In genomic region chr20:60361761-60362410, GRCh38 we compare ENCODE assay signal across 29 cellular contexts.
"Had no signal": no experiment of that assay in that cellular context is flagged by ENCODE, and none has a peak within 500 bp of the region (broad histone marks: within the 10 kb centered on the region; RNA-seq: fewer than 3 reads in every experiment).

No MANE protein-coding gene starts in this region.

- H3K36me3 ChIP-seq: left lung, lower lobe of right lung, ovary, sigmoid colon, thoracic aorta, upper lobe of left lung, vagina had no signal

- H3K4me3 ChIP-seq: left lung, lower lobe of right lung, mucosa of descending colon, ovary, sigmoid colon, smooth muscle cell, thoracic aorta, upper lobe of left lung, vagina had no signal

- DNase-seq: activated B cell treated with CpG ODN at 0.5 μM for 24 hours; activated CD4-positive, alpha-beta T cell treated with anti-CD3 and anti-CD28 coated beads, Interleukin-2, amount 50 U/mL, for 1 hour; activated CD8-positive, alpha-beta memory T cell treated with anti-CD3 and anti-CD28 coated beads, Interleukin-2, amount 10 ng/mL, durations not matched to agents 7 days and 5 days; activated CD8-positive, alpha-beta T cell treated with anti-CD3 and anti-CD28 coated beads for 36 hours; activated naive CD4-positive, alpha-beta T cell; activated T-cell treated with anti-CD3 and anti-CD28 coated beads, Interleukin-2, amount 50 U/mL, for 48 hours; anterior cingulate cortex; caudate nucleus; cortex of kidney; effector memory CD8-positive, alpha-beta T cell; foreskin fibroblast; kidney glomerular epithelial cell; left lung; lower lobe of right lung; mesenchymal stem cell; mucosa of descending colon; ovary; sigmoid colon; stimulated activated CD4-positive, alpha-beta T cell treated with anti-CD3 and anti-CD28 coated beads, Interleukin-2, amount 100 ng/mL, for 48 hours; stimulated activated naive CD8-positive, alpha-beta T cell treated with anti-CD3 and anti-CD28 coated beads, Interleukin-15, Interleukin-2, amounts not matched to agents 100 U/mL and 50 U/mL, for 24 hours; T-cell; upper lobe of left lung had no signal

- H3K36me3 Mint-ChIP-seq: activated CD8-positive, alpha-beta memory T cell treated with anti-CD3 and anti-CD28 coated beads, Interleukin-2, amount 10 ng/mL, durations not matched to agents 7 days and 5 days; activated naive CD8-positive, alpha-beta T cell; natural killer cell treated with Interleukin-12 subunit alpha and Interleukin-12 subunit beta and Interleukin-15 and Interleukin-18, amount 100 ng/mL, for 72 hours; T-cell had no signal

- H3K4me1 ChIP-seq: left lung, lower lobe of right lung, sigmoid colon, upper lobe of left lung had no signal

- H3K4me3 Mint-ChIP-seq: activated B cell treated with CpG ODN at 0.5 μM for 24 hours; activated CD8-positive, alpha-beta memory T cell treated with anti-CD3 and anti-CD28 coated beads, Interleukin-2, amount 10 ng/mL, durations not matched to agents 7 days and 5 days; activated CD8-positive, alpha-beta T cell treated with anti-CD3 and anti-CD28 coated beads for 36 hours; activated naive CD8-positive, alpha-beta T cell; effector memory CD8-positive, alpha-beta T cell; natural killer cell treated with Interleukin-12 subunit alpha and Interleukin-12 subunit beta and Interleukin-15 and Interleukin-18, amount 100 ng/mL, for 72 hours; T-cell had no signal

- H3K4me2 ChIP-seq: smooth muscle cell had no signal

- H3K9me3 Mint-ChIP-seq: activated B cell treated with CpG ODN at 0.5 μM for 24 hours; activated CD8-positive, alpha-beta T cell treated with anti-CD3 and anti-CD28 coated beads for 36 hours; activated T-helper 2 cell treated with anti-CD3 and anti-CD28 coated beads, Interferon-gamma antibody, Interleukin-2, Interleukin-4, amounts not matched to agents 10 μg/mL and 5 μg/mL and 100 μg/mL, durations not matched to agents 14 hours and 24 hours and 36 hours; effector memory CD8-positive, alpha-beta T cell; natural killer cell treated with Interleukin-12 subunit alpha and Interleukin-12 subunit beta and Interleukin-15 and Interleukin-18, amount 100 ng/mL, for 72 hours; T-cell had no signal

- H3K27ac ChIP-seq: left lung, lower lobe of right lung, ovary, sigmoid colon, thoracic aorta, upper lobe of left lung, vagina had no signal

- H3K27me3 ChIP-seq: left lung, ovary, sigmoid colon, upper lobe of left lung, vagina had no signal

- H3K27ac Mint-ChIP-seq: activated B cell treated with CpG ODN at 0.5 μM for 24 hours; activated CD8-positive, alpha-beta memory T cell treated with anti-CD3 and anti-CD28 coated beads, Interleukin-2, amount 10 ng/mL, durations not matched to agents 7 days and 5 days; activated CD8-positive, alpha-beta T cell treated with anti-CD3 and anti-CD28 coated beads for 36 hours; activated naive CD8-positive, alpha-beta T cell; activated T-helper 2 cell treated with anti-CD3 and anti-CD28 coated beads, Interferon-gamma antibody, Interleukin-2, Interleukin-4, amounts not matched to agents 10 μg/mL and 5 μg/mL and 100 μg/mL, durations not matched to agents 14 hours and 24 hours and 36 hours; effector memory CD8-positive, alpha-beta T cell; natural killer cell treated with Interleukin-12 subunit alpha and Interleukin-12 subunit beta and Interleukin-15 and Interleukin-18, amount 100 ng/mL, for 72 hours; progenitor cell of endocrine pancreas; T-cell had no signal

- H3K27me3 Mint-ChIP-seq: activated B cell treated with CpG ODN at 0.5 μM for 24 hours; activated CD8-positive, alpha-beta memory T cell treated with anti-CD3 and anti-CD28 coated beads, Interleukin-2, amount 10 ng/mL, durations not matched to agents 7 days and 5 days; activated CD8-positive, alpha-beta T cell treated with anti-CD3 and anti-CD28 coated beads for 36 hours; activated naive CD8-positive, alpha-beta T cell; natural killer cell treated with Interleukin-12 subunit alpha and Interleukin-12 subunit beta and Interleukin-15 and Interleukin-18, amount 100 ng/mL, for 72 hours; T-cell had no signal

- H3K4me1 Mint-ChIP-seq: activated B cell treated with CpG ODN at 0.5 μM for 24 hours; activated CD8-positive, alpha-beta memory T cell treated with anti-CD3 and anti-CD28 coated beads, Interleukin-2, amount 10 ng/mL, durations not matched to agents 7 days and 5 days; T-cell had no signal

- ATAC-seq: activated CD8-positive, alpha-beta memory T cell treated with anti-CD3 and anti-CD28 coated beads, Interleukin-2, amount 10 ng/mL, durations not matched to agents 7 days and 5 days; activated CD8-positive, alpha-beta T cell treated with anti-CD3 and anti-CD28 coated beads for 36 hours; effector memory CD8-positive, alpha-beta T cell; left lung; lower lobe of right lung; mucosa of descending colon; natural killer cell treated with Interleukin-12 subunit alpha and Interleukin-12 subunit beta and Interleukin-15 and Interleukin-18, amount 100 ng/mL, for 72 hours; stimulated activated naive CD8-positive, alpha-beta T cell treated with anti-CD3 and anti-CD28 coated beads, Interleukin-15, Interleukin-2, amounts not matched to agents 100 U/mL and 50 U/mL, for 24 hours; T-cell had no signal

- H3K9me3 ChIP-seq: left lung, lower lobe of right lung, mucosa of descending colon, ovary, sigmoid colon, thoracic aorta, upper lobe of left lung, vagina had no signal
